11 cellular contexts compared by ENCODE assay signal in the genomic region with DNA sequence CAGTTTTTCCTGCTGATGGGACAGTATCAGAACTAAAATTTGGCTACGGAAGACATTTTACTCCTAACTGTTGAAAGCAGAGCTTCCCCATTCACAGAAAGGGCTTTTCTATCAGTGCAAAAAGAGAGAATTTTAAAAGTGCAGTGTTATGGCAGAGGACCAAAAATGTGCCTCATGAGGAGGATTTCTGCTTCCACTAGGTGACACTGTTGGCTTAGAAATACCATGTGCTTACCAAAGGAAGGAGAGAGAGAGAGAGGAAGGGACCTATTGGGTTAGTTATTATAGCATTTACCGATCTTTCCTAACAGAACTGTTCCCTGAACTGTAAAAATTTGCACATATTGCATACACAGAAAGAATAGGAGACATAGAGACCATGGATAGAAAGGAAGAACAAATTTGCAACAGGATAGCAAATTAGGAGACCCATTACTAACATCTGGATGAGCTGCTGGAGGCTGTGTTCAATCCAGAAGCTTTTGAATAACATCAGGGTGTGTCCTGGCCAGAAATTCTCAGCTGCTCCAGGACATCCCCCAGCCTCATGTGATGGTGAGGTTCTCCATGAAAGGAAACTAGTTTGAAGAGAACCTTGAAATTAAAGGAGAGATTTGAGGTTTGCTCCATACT. TPM values are rescaled to one million over a fixed set of nuclear protein-coding genes. Genes with fewer than 3 reads are reported as not detected.
A peak's percentile ranks its signal among the peaks of the same experiment; 100 is the strongest.
DNase-seq lines count a peak whose midpoint lies in the region; TF ChIP-seq lines count a peak whose summit lies in the region.
"Not testable (repeated sequence)": the region's sequence is repeated elsewhere in the genome, so short reads cannot be mapped to it uniquely, and the experiment has no call there.
"Had no signal": no experiment of that assay in that cellular context is flagged by ENCODE, and none has a peak within 500 bp of the region (broad histone marks: within the 10 kb centered on the region; RNA-seq: fewer than 3 reads in every experiment).

No MANE protein-coding gene starts in this region.

- H3K27me3 ChIP-seq in adipocyte (replicated peaks; ENCODE audit: control insufficient read depth, insufficient read depth, low read length) = not testable (repeated sequence)

- CTCF ChIA-PET in HEK293 (lab: Yijun Ruan, JAX) = interaction anchor here (0.6 to 6.1 kb wide), 34 partner anchors 11 to 1943 kb away, joined by 3 to 99 read pairs (median 4); partner anchors contain the start of genes PSG4, PSG5 and PSG9
- CTCF ChIA-PET in OCI-LY7 (lab: Charles Lee; ENCODE audit: unreplicated experiment) = not testable (repeated sequence)

- BruUV-seq in OCI-LY7 (replicated peaks; lab: Mats Ljungman, UMichigan) = not testable (repeated sequence)

- H4K20me1 ChIP-seq in OCI-LY7 (ENCODE audit: insufficient read depth, low read length) = not testable (repeated sequence)

- H3K4me3 ChIP-seq in HEK293 (ENCODE audit: low read depth, low read length); OCI-LY7 (ENCODE audit: low read depth, low read length, poor library complexity, severe bottlenecking); adipocyte (ENCODE audit: low read length): not testable (repeated sequence)

- TF ChIP-seq CTCF in HEK293 (tag by site-specific recombination; IDR thresholded peaks at IDR 0.05) (peak; percentile 33; the same call in 1 of the 2 replicates), OCI-LY7 (conservative IDR thresholded peaks at IDR 0.05; ENCODE audit: low read length) (peak; percentile 46; the same call in 1 of the 2 replicates)

- not testable (repeated sequence) for H3K9me2 ChIP-seq in OCI-LY7 (ENCODE audit: insufficient read depth, low read length)

- not testable (repeated sequence) for H2AFZ ChIP-seq in OCI-LY7 (ENCODE audit: low read length)

- DNase-seq in DMS153 (lab: John Stamatoyannopoulos, UW) = peak; percentile 74
- DNase-seq in MV-4-11 (lab: John Stamatoyannopoulos, UW) = peak; percentile 17
- DNase-seq in OCI-LY7 (ENCODE audit: low spot score) = peak; percentile 8
- peak; percentile 89 for DNase-seq in adipocyte (ENCODE audit: low read depth)
- DNase-seq in erythroblast (lab: John Stamatoyannopoulos, UW) = peak; percentile 3 to 24
- DNase-seq in kidney tubule cell (ENCODE audit: low spot score) = peak; percentile 60

- H3K36me3 ChIP-seq in HEK293 (ENCODE audit: control insufficient read depth in 2 of 2, insufficient read depth in 1 of 2, low read length in 2 of 2); OCI-LY7 (ENCODE audit: insufficient read depth, low read length); adipocyte (ENCODE audit: control insufficient read depth, insufficient read depth, low read length, severe bottlenecking): not testable (repeated sequence)

- H3K27ac ChIP-seq in HEK293 (ENCODE audit: extremely low read depth, low read depth, low read length); OCI-LY7 (ENCODE audit: low read depth, low read length, poor library complexity, severe bottlenecking): not testable (repeated sequence)

- H3K9ac ChIP-seq in adipocyte (ENCODE audit: low read length) = not testable (repeated sequence)

- H3K4me1 ChIP-seq in HEK293 (ENCODE audit: control insufficient read depth, insufficient read depth, low read length); OCI-LY7 (ENCODE audit: insufficient read depth, low read length, poor library complexity, severe bottlenecking); adipocyte (ENCODE audit: control insufficient read depth, insufficient read depth, low read length): not testable (repeated sequence)

- not testable (repeated sequence) for H3K9me3 ChIP-seq in HEK293 (ENCODE audit: control insufficient read depth, insufficient read depth, low read depth, low read length); OCI-LY7 (ENCODE audit: low read length); adipocyte (ENCODE audit: control insufficient read depth, low read length)

- not testable (repeated sequence) for H3K4me2 ChIP-seq in OCI-LY7 (ENCODE audit: low read length)

- not testable (repeated sequence) for H3K79me2 ChIP-seq in OCI-LY7 (ENCODE audit: insufficient read depth, low read depth, low read length)

- POLR2A ChIA-PET in HEK293 (lab: Yijun Ruan, JAX); OCI-LY7 (lab: Charles Lee): not testable (repeated sequence)

- TF ChIP-seq POLR2A in erythroblast (IDR thresholded peaks at IDR 0.05; ENCODE audit: low read length) = not testable (repeated sequence)

- intact Hi-C loops in OCI-LY7 (cut with micrococcal nuclease; ENCODE audit: unreplicated experiment) = not testable (repeated sequence)

TF ChIP-seq in HEK293, 187 proteins besides CTCF, POLR2A, EP300 and RAD21:
- TF ChIP-seq ZFP37 (tag by site-specific recombination; IDR thresholded peaks at IDR 0.05) (0 out of 2 replicates have a peak, but pooled peaks have one; percentile 36), ZNF654 (tag by site-specific recombination; IDR thresholded peaks at IDR 0.05; ENCODE audit: low read depth) (peak; percentile 71)
TF ChIP-seq in HEK293: peak in this region for 2; not testable (repeated sequence) for 185.

RNA-seq across cellular contexts. Expression of gene PSG2, which starts 21.8 kb away (rescaled TPM):
- total RNA-seq in OCI-LY7 (2014; rRNA removed; shearing (Covaris generic)) = not detected in 2 replicates
- not detected in 2 replicates for total RNA-seq in OCI-LY7 (2022)
- total RNA-seq: activated CD8-positive, alpha-beta memory T cell treated with anti-CD3 and anti-CD28 coated beads, Interleukin-2, amount 10 ng/mL, durations not matched to agents 7 days and 5 days; activated naive CD4-positive, alpha-beta T cell treated with anti-CD3 and anti-CD28 coated beads for 36 hours; left ventricle myocardium superior; thoracic aorta had no signal

Comparison
In these comparisons a context has a peak if more than half of its experiments do, and no peak if none do; other contexts are left out.
1. DNase-seq: peak in every context shown above with its lines; median percentile 89 in adipocyte; 74 in DMS153; 60 in kidney tubule cell; 17 in MV-4-11; 14 in erythroblast; 8 in OCI-LY7.